In the genomic region with DNA sequence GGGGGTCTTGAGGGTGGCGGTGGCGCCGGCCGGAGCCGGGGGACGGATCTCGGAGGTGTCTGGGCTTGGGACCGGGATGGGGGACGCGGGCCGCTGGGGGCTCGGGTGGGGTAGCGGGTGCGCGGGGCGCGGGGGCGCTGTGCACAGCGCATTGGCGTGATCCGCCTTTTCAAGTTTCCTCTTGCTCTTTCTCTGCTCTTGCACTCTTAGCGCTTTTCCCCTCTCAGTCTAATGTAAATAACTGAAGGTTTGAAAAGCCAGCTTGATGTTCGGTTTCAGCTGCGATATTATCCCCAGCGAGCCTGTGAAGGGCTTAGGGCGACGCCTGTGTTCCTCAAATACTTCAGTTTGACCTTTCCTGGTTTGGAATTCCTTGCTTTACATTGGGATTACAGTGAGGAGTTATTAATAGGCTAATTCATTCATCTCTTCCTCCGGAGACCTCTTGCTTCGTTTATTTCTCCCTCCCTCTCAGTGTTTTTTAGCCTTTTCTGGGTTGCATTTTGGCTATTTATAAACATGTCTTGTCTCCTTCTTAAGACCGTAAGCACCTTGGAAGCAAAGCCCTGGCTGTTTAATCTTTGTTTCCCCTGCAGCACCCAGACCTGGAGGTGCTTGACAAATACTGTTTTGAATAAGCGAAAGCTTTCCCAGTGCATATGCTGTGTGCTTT, we compare ENCODE assay signal across 8 cellular contexts. TPM values are rescaled to one million over a fixed set of nuclear protein-coding genes. Genes with fewer than 3 reads are reported as not detected.
DNase-seq lines count a peak whose midpoint lies in the region; ATAC-seq and TF ChIP-seq lines count a peak whose summit lies in the region.

No MANE protein-coding gene starts in this region.

- peak overlapping the region; percentile 89 to 98 for H3K4me3 Mint-ChIP-seq in H9
- H3K4me3 Mint-ChIP-seq in activated CD4-positive, alpha-beta memory T cell treated with anti-CD3 and anti-CD28 coated beads for 36 hours = peak overlapping the region; percentile 86
- H3K4me3 Mint-ChIP-seq in naive thymus-derived CD8-positive, alpha-beta T cell = peak overlapping the region; percentile 89 to 98 (median 95)

- no peak overlapping the region for H2AFZ ChIP-seq in H9 (ENCODE audit: low read length)

- no peak overlapping the region for H2BK5ac ChIP-seq in H9 (ENCODE audit: insufficient read length, low read length)

- H2BK20ac ChIP-seq in H9 (ENCODE audit: low read depth, low read length, poor library complexity, severe bottlenecking) = no peak overlapping the region

- peak overlapping the region in 2 of 3 experiments; percentile 79 to 95; a peak in 4 of 7 replicates for H3K27ac Mint-ChIP-seq in H9
- peak overlapping the region; percentile 43 for H3K27ac Mint-ChIP-seq in activated CD4-positive, alpha-beta memory T cell treated with anti-CD3 and anti-CD28 coated beads for 36 hours
- H3K27ac Mint-ChIP-seq in naive thymus-derived CD8-positive, alpha-beta T cell = peak overlapping the region; percentile 81 to 94 (median 90)

- peak; percentile 25; the same call in 1 of the 3 replicates for TF ChIP-seq CTCF in H9 (conservative IDR thresholded peaks at IDR 0.05)
- peak in 1 of 5 experiments; percentile 9 for TF ChIP-seq CTCF in tibial nerve (IDR thresholded peaks at IDR 0.05)

- DNase-seq in DMS 273 (lab: John Stamatoyannopoulos, UW; ENCODE audit: unreplicated experiment) (peak; percentile 67), DMS 273 treated with DMSO at 0.1 percent for 48 hours (lab: John Stamatoyannopoulos, UW) (no peak), H9 (no peak), MV-4-11 (lab: John Stamatoyannopoulos, UW) (peak; percentile 15), tibial nerve (ENCODE audit: low spot score in 2 of 2) (no peak)
- DNase-seq in activated CD4-positive, alpha-beta memory T cell treated with anti-CD3 and anti-CD28 coated beads for 36 hours = peak; percentile 46
- DNase-seq in naive thymus-derived CD8-positive, alpha-beta T cell = peak in 8 of 10 donors; percentile 16 to 47 (median 28)

- no peak for TF ChIP-seq POLR2A in tibial nerve (IDR thresholded peaks at IDR 0.05)

- H2BK12ac ChIP-seq in H9 (ENCODE audit: insufficient read length, low read depth, low read length) = no peak overlapping the region

- H4K5ac ChIP-seq in H9 (ENCODE audit: insufficient read length, low read depth, low read length) = no peak overlapping the region

- peak; percentile 80 to 81 for ATAC-seq in naive thymus-derived CD8-positive, alpha-beta T cell

- peak overlapping the region; percentile 53 for H3K9ac ChIP-seq in H9 (ENCODE audit: extremely low read depth, insufficient read length, low read length)

- peak overlapping the region; percentile 91 for H3K4me2 ChIP-seq in H9 (ENCODE audit: insufficient read depth, insufficient read length, low read length)

- intact Hi-C loops in activated CD4-positive, alpha-beta memory T cell treated with anti-CD3 and anti-CD28 coated beads for 36 hours (cut with micrococcal nuclease) = loop anchor here (1.0 to 5.0 kb wide), 3 partner anchors 10 to 286 kb away; a partner anchor contains a TSS

- peaks cover 7 to 9% of the 10 kb centered on the region in 2 experiments for H3K9me3 Mint-ChIP-seq in H9
- peaks cover 10% of the 10 kb centered on the region for H3K9me3 Mint-ChIP-seq in activated CD4-positive, alpha-beta memory T cell treated with anti-CD3 and anti-CD28 coated beads for 36 hours
- peaks cover 0 to 7% (median 4%) of the 10 kb centered on the region in 9 donors for H3K9me3 Mint-ChIP-seq in naive thymus-derived CD8-positive, alpha-beta T cell

- H4K91ac ChIP-seq in H9 (ENCODE audit: insufficient read length, low read depth, low read length) = no peak overlapping the region

- no peak overlapping the region for H3K18ac ChIP-seq in H9 (ENCODE audit: insufficient read length, low read depth, low read length)

- H3K23ac ChIP-seq in H9 (ENCODE audit: insufficient read length, low read depth, low read length) = no peak overlapping the region

- no peak overlapping the region for H3T11ph ChIP-seq in H9 (ENCODE audit: low read length)

- POLR2A ChIA-PET in activated CD4-positive, alpha-beta memory T cell treated with anti-CD3 and anti-CD28 coated beads for 36 hours (lab: Charles Lee) = interaction anchor here (0.7 kb wide), 1 partner anchor 70 kb away, joined by 3 read pairs; no protein-coding TSS in a partner anchor
- POLR2A ChIA-PET in naive thymus-derived CD8-positive, alpha-beta T cell (lab: Charles Lee) = interaction anchor here (0.8 to 1.3 kb wide), 3 partner anchors 22 to 236 kb away, joined by 3 to 9 read pairs (median 3); a partner anchor contains a TSS

- WGBS in H9 (ENCODE audit: extremely low coverage, insufficient read length, low lambda C conversion rate) = no CpG with 5 or more reads among the region's 31 CpGs
- WGBS in esophagus, 2 donors = 0 to 1% methylated on average over 13 to 31 of the region's 31 CpGs
- 1 to 3% methylated on average over 14 to 19 of the region's 31 CpGs for WGBS in tibial nerve, 2 donors

- TF ChIP-seq EP300 in tibial nerve (IDR thresholded peaks at IDR 0.05) = no peak

- H4K20me1 ChIP-seq in H9 (ENCODE audit: control insufficient read depth, insufficient read depth, insufficient read length) = no peaks in the 10 kb centered on the region

- no peak overlapping the region for H3K4ac ChIP-seq in H9 (ENCODE audit: low read depth, low read length)

- H2BK120ac ChIP-seq in H9 (ENCODE audit: low read depth, low read length, poor library complexity, severe bottlenecking) = no peak overlapping the region

- peaks cover 15% of the 10 kb centered on the region for H3K23me2 ChIP-seq in H9 (ENCODE audit: insufficient read length, low read depth, low read length, poor library complexity, severe bottlenecking)

- H3K4me3 ChIP-seq in esophagus (ENCODE audit: low read depth in 1 of 2, low read length in 2 of 2) = peak overlapping the region; percentile 74 to 99
- peak overlapping the region; percentile 25 to 75 (median 60) for H3K4me3 ChIP-seq in tibial nerve

- H3K9me3 ChIP-seq in H9 (ENCODE audit: control insufficient read depth, low read depth, low read length) (no peaks in the 10 kb centered on the region), esophagus (ENCODE audit: control insufficient read depth in 2 of 2, insufficient read depth in 1 of 2, low read depth in 1 of 2, low read length in 1 of 2) (peaks cover 0 to 4% of the 10 kb centered on the region in 2 donors), tibial nerve (peaks cover 0 to 11% (median 0%) of the 10 kb centered on the region in 4 donors)

- no peaks in the 10 kb centered on the region for H3K27me3 ChIP-seq in H9 (ENCODE audit: insufficient read depth, low read length)
- H3K27me3 ChIP-seq in esophagus (ENCODE audit: control insufficient read depth in 1 of 2, insufficient read depth in 2 of 2, low read length in 2 of 2) = no peaks in the 10 kb centered on the region
- no peaks in the 10 kb centered on the region for H3K27me3 ChIP-seq in tibial nerve

- H4K8ac ChIP-seq in H9 (replicated peaks; ENCODE audit: insufficient read length, low read depth, low read length) = no peak overlapping the region

- peaks cover 5 to 11% (median 9%) of the 10 kb centered on the region in 3 experiments; a peak in 6 of 7 replicates for H3K36me3 Mint-ChIP-seq in H9 (ENCODE audit: insufficient read depth in 1 of 3, low read depth in 3 of 3)
- no peaks in the 10 kb centered on the region for H3K36me3 Mint-ChIP-seq in activated CD4-positive, alpha-beta memory T cell treated with anti-CD3 and anti-CD28 coated beads for 36 hours
- H3K36me3 Mint-ChIP-seq in naive thymus-derived CD8-positive, alpha-beta T cell = peaks cover 1 to 8% (median 6%) of the 10 kb centered on the region in 3 donors

- peaks cover 11% of the 10 kb centered on the region; the same call in 1 of the 2 replicates for H3K79me2 ChIP-seq in H9 (ENCODE audit: insufficient read depth, low read length)

- no peak overlapping the region for H2BK15ac ChIP-seq in H9 (ENCODE audit: low read depth, low read length)

- H3K4me1 ChIP-seq in H9 (ENCODE audit: insufficient read depth, low read length) (peaks cover 7% of the 10 kb centered on the region; the same call in 1 of the 2 replicates), esophagus (ENCODE audit: control insufficient read depth in 2 of 2, insufficient read depth in 2 of 2, low read length in 1 of 2) (peaks cover 4 to 16% of the 10 kb centered on the region in 2 donors), tibial nerve (peaks cover 0 to 36% (median 16%) of the 10 kb centered on the region in 4 donors)

- H3K27me3 Mint-ChIP-seq in H9 (ENCODE audit: low read depth) = peaks cover 14% of the 10 kb centered on the region
- no peaks in the 10 kb centered on the region for H3K27me3 Mint-ChIP-seq in activated CD4-positive, alpha-beta memory T cell treated with anti-CD3 and anti-CD28 coated beads for 36 hours
- H3K27me3 Mint-ChIP-seq in naive thymus-derived CD8-positive, alpha-beta T cell = no peaks in the 10 kb centered on the region

- H3K4me1 Mint-ChIP-seq in H9 = peaks cover 28 to 32% of the 10 kb centered on the region in 2 experiments
- peaks cover 34% of the 10 kb centered on the region for H3K4me1 Mint-ChIP-seq in activated CD4-positive, alpha-beta memory T cell treated with anti-CD3 and anti-CD28 coated beads for 36 hours (ENCODE audit: low read depth)
- peaks cover 23 to 49% (median 42%) of the 10 kb centered on the region in 4 donors for H3K4me1 Mint-ChIP-seq in naive thymus-derived CD8-positive, alpha-beta T cell

- H3K27ac ChIP-seq in H9 (ENCODE audit: insufficient read length, low read depth, low read length) = no peak overlapping the region
- H3K27ac ChIP-seq in esophagus (ENCODE audit: low read depth in 2 of 2, low read length in 1 of 2) = peak overlapping the region; percentile 90 to 93
- H3K27ac ChIP-seq in tibial nerve = peak overlapping the region; percentile 33 to 90 (median 87)

- no peak overlapping the region for H3K14ac ChIP-seq in H9 (ENCODE audit: insufficient read depth, low read length)

- CTCF ChIA-PET in activated CD4-positive, alpha-beta memory T cell treated with anti-CD3 and anti-CD28 coated beads for 36 hours (lab: Charles Lee) = interaction anchor here (0.6 to 1.5 kb wide), 2 partner anchors 9 to 13 kb away, joined by 3 read pairs; no protein-coding TSS in a partner anchor

- no peak overlapping the region for H2AK5ac ChIP-seq in H9 (ENCODE audit: insufficient read length, low read length)

- H3K56ac ChIP-seq in H9 (ENCODE audit: insufficient read length, low read depth, low read length) = no peak overlapping the region

- H3K79me1 ChIP-seq in H9 (ENCODE audit: insufficient read depth, low read depth, low read length, poor library complexity, severe bottlenecking) = peaks cover 5% of the 10 kb centered on the region

- H3K36me3 ChIP-seq in esophagus (ENCODE audit: control insufficient read depth in 2 of 2, insufficient read depth in 2 of 2, low read length in 1 of 2) (no peaks in the 10 kb centered on the region), tibial nerve (peaks cover 0 to 13% (median 0%) of the 10 kb centered on the region in 3 donors)

RNA-seq across cellular contexts. Expression of a gene that starts 0.7 kb away (rescaled TPM):
- 64.2 and 66.7 TPM in 2 replicates for total RNA-seq in H9 (2021)
- 10 to 100 TPM; 22.9 to 25.9 TPM for total RNA-seq in activated CD4-positive, alpha-beta memory T cell treated with anti-CD3 and anti-CD28 coated beads for 36 hours
- 10 to 100 TPM; 15.0 to 36.6 TPM for polyA plus RNA-seq in esophagus
- total RNA-seq in naive thymus-derived CD8-positive, alpha-beta T cell = 10 to 100 TPM; 47.2 to 50.4 TPM
- 10 to 100 TPM; 16.8 to 22.4 (median 18.3) TPM for polyA plus RNA-seq in naive thymus-derived CD8-positive, alpha-beta T cell
- 10 to 100 TPM; 16.2 to 41.3 (median 31.2) TPM for total RNA-seq in tibial nerve

Comparison
In these comparisons a context has a peak if more than half of its experiments do, and no peak if none do; other contexts are left out.
1. DNase-seq: peak in DMS 273 (single experiment), MV-4-11 (single experiment), activated CD4-positive, alpha-beta memory T cell treated with anti-CD3 and anti-CD28 coated beads for 36 hours (single experiment) and naive thymus-derived CD8-positive, alpha-beta T cell (8 of 10); none in DMS 273 treated with DMSO at 0.1 percent for 48 hours (single experiment), H9 (single experiment) and tibial nerve (0 of 2).
2. Peak in every context shown above with its lines, with median percentiles within 50 percentile points of each other: H3K27ac Mint-ChIP-seq and H3K4me3 Mint-ChIP-seq.